ENCODE assay signal across 1 cellular context in genomic region chr20:63311833-63312243, GRCh38.
TF ChIP-seq lines count a peak whose summit lies in the region.

No MANE protein-coding gene starts in this region.

TF ChIP-seq in HepG2, 621 proteins besides CTCF, POLR2A, EP300 and RAD21:
- TF ChIP-seq ZNF687 (CRISPR knock-in tag; IDR thresholded peaks at IDR 0.05): peak; percentile 7; the same call in 1 of the 2 replicates
- TF ChIP-seq PCBP1 (IDR thresholded peaks at IDR 0.05; ENCODE audit: borderline replicate concordance, low read depth, low read length): 0 out of 2 replicates have a peak, but pooled peaks have one; percentile 55
- TF ChIP-seq NR2F6 (IDR thresholded peaks at IDR 0.05): no peak
- no peak for TF ChIP-seq NR2F6 (CRISPR knock-in tag; IDR thresholded peaks at IDR 0.05)
